ENCODE assay signal across 9 cellular contexts in the genomic region with DNA sequence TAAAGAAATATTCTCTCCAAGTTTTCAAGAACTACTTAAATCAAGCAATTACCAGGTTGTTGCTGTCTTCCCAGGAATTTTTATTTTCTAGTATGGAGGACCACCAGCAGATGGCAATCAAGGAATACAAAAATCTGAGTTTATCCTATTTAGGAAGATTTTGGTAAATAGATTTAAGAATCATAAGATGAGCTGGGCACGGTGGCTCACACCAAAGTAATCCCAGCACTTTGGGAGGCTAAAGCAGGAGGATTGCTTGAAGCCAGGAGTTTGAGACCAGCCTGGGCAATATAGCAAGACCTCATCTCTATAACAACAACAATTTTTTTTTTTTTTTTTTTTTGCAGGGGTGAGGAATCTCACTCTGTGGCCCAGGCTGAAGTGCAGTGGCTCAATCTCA. TPM values are rescaled to one million over a fixed set of nuclear protein-coding genes. Genes with fewer than 3 reads are reported as not detected.
DNase-seq lines count a peak whose midpoint lies in the region; ATAC-seq, FAIRE-seq and TF ChIP-seq lines count a peak whose summit lies in the region.
"Had no signal": no experiment of that assay in that cellular context is flagged by ENCODE, and none has a peak within 500 bp of the region (broad histone marks: within the 10 kb centered on the region; RNA-seq: fewer than 3 reads in every experiment).

No MANE protein-coding gene starts in this region.

- H3K4me3 ChIP-seq in prostate gland, result no peak overlapping the region
- H3K4me3 ChIP-seq: BLaER1 had no signal

- no peaks in the 10 kb centered on the region for H3K9me3 ChIP-seq in prostate gland
- H3K9me3 ChIP-seq: BLaER1 had no signal

- no peaks in the 10 kb centered on the region for H3K27me3 ChIP-seq in prostate gland (replicated peaks; ENCODE audit: insufficient read depth)
- H3K27me3 ChIP-seq: BLaER1 had no signal

- H3K27ac ChIP-seq in prostate gland, result no peak overlapping the region
- H3K27ac ChIP-seq: BLaER1 had no signal

- H3K36me3 ChIP-seq in prostate gland, result no peaks in the 10 kb centered on the region
- H3K36me3 ChIP-seq: BLaER1 had no signal

- FAIRE-seq in endometrium (lab: Jason Lieb, UNC), result peak; percentile 59

- TF ChIP-seq CTCF in prostate gland (IDR thresholded peaks at IDR 0.05), result peak in 2 of 4 experiments; percentile 32 to 40

- ATAC-seq in GM18868 (IDR thresholded peaks at IDR 0.05; ENCODE audit: unreplicated experiment) (no peak), HG02763 (IDR thresholded peaks at IDR 0.05; ENCODE audit: unreplicated experiment) (no peak)

- 23% methylated on average over 1 of the region's 1 CpG for WGBS in prostate gland

- intact Hi-C loops in prostate gland (cut with DNase I), result no loop called here

- no peak for TF ChIP-seq POLR2A in prostate gland (IDR thresholded peaks at IDR 0.05)

- no peaks in the 10 kb centered on the region for H3K4me1 ChIP-seq in prostate gland (replicated peaks)
- H3K4me1 ChIP-seq: BLaER1 had no signal

- DNase-seq in NCI-H1092 treated with DMSO at 0.1 percent for 48 hours (lab: John Stamatoyannopoulos, UW) (peak; percentile 10), NCI-H1092 (lab: John Stamatoyannopoulos, UW) (no peak), NCI-H345 (lab: John Stamatoyannopoulos, UW) (peak; percentile 13), putamen (ENCODE audit: low spot score) (peak; percentile 49), prostate gland (ENCODE audit: low spot score) (no peak)

RNA-seq across cellular contexts. Expression of a gene that starts 19.3 kb away (rescaled TPM):
- total RNA-seq in prostate gland, result 10 to 100 TPM; 28.6 to 35.2 TPM

Comparison
In these comparisons a context has a peak if more than half of its experiments do, and no peak if none do; other contexts are left out.
1. DNase-seq: peak in NCI-H1092 treated with DMSO at 0.1 percent for 48 hours (single experiment), NCI-H345 (single experiment) and putamen (single experiment); none in NCI-H1092 (single experiment) and prostate gland (single experiment).